In the genomic region with DNA sequence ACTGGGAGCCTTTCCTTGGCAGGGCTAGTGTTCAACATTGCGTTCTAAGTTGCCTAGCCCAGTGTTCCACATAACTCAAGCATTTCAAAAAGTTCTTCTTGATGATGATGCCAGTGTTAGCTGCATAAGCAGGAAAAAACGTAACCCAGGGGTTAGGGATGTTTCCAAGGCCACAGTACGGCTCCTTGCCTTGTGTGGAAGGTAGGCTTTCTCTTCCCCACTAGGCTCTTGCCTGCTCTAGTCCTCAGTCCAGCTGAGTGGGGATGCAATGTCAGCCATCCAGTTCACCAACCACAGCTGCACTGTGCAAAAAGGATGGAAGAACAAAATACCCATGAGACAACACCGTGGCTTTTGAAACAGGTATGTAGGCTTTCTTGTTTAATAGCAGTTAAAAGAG, we compare ENCODE assay signal across 1 cellular context.
TF ChIP-seq lines count a peak whose summit lies in the region.

No MANE protein-coding gene starts in this region.

TF ChIP-seq in H1, 55 proteins besides CTCF, POLR2A, EP300 and RAD21 (continued from another document):
- TF ChIP-seq, protein P1, sequence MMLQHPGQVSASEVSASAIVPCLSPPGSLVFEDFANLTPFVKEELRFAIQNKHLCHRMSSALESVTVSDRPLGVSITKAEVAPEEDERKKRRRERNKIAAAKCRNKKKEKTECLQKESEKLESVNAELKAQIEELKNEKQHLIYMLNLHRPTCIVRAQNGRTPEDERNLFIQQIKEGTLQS (IDR thresholded peaks at IDR 0.05; ENCODE audit: insufficient read depth, low read depth, low read length) = no peak
- TF ChIP-seq PHF8 (conservative IDR thresholded peaks at IDR 0.05; ENCODE audit: low read depth, low read length) (no peak), EGR1 (IDR thresholded peaks at IDR 0.05; ENCODE audit: borderline replicate concordance, low read depth, low read length) (no peak), TCF12 (IDR thresholded peaks at IDR 0.05; ENCODE audit: low read depth, low read length) (no peak), SP2 (IDR thresholded peaks at IDR 0.05; ENCODE audit: low read length) (no peak), BRCA1 (IDR thresholded peaks at IDR 0.05; ENCODE audit: low read depth, low read length) (no peak), GABPA (IDR thresholded peaks at IDR 0.05; ENCODE audit: borderline replicate concordance, insufficient read depth, low read length) (no peak)
- TF ChIP-seq, protein P2, sequence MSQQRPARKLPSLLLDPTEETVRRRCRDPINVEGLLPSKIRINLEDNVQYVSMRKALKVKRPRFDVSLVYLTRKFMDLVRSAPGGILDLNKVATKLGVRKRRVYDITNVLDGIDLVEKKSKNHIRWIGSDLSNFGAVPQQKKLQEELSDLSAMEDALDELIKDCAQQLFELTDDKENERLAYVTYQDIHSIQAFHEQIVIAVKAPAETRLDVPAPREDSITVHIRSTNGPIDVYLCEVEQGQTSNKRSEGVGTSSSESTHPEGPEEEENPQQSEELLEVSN (IDR thresholded peaks at IDR 0.05) = no peak
